In genomic region chr2:169002151-169002738, GRCh38 we compare ENCODE assay signal across 25 cellular contexts. TPM values are rescaled to one million over a fixed set of nuclear protein-coding genes. Genes with fewer than 3 reads are reported as not detected.
"Had no signal": no experiment of that assay in that cellular context is flagged by ENCODE, and none has a peak within 500 bp of the region (broad histone marks: within the 10 kb centered on the region; RNA-seq: fewer than 3 reads in every experiment).

No MANE protein-coding gene starts in this region.

- H3K4me1 ChIP-seq: ascending aorta, body of pancreas had no signal

- H3K27me3 ChIP-seq: ascending aorta, body of pancreas had no signal

- H2AFZ ChIP-seq: PC-9 had no signal

- H3K36me3 ChIP-seq: ascending aorta had no signal

- ATAC-seq: activated T-cell treated with anti-CD3 and anti-CD28 coated beads, Interleukin-2, amount 50 U/mL, for 4 hours; body of pancreas; WTC11 had no signal

- H3K27ac ChIP-seq: ascending aorta, body of pancreas, PC-9 had no signal

- DNase-seq: activated CD4-positive, alpha-beta T cell treated with anti-CD3 and anti-CD28 coated beads for 48 hours; activated CD4-positive, alpha-beta T cell treated with anti-CD3 and anti-CD28 coated beads, Interleukin-2, amount 50 U/mL, for 4 hours; activated CD4-positive, CD25-positive, alpha-beta regulatory T cell treated with anti-CD3 and anti-CD28 coated beads, Interleukin-2, amount 50 U/mL, for 72 hours; activated effector memory CD4-positive, alpha-beta T cell treated with anti-CD3 and anti-CD28 coated beads, Interleukin-2, amount 50 U/mL, for 16 hours; activated naive CD4-positive, alpha-beta T cell treated with Interleukin-2 at 50 U/mL for 16 hours; activated naive CD8-positive, alpha-beta T cell treated with anti-CD3 and anti-CD28 coated beads, Interleukin-2, amount 50 U/mL, for 24 hours; activated T-cell treated with anti-CD3 and anti-CD28 coated beads, Interleukin-2, amount 50 U/mL, for 4 hours; amniotic stem cell; body of pancreas; KG1; NCI-H1105; NCI-H1436; NCI-H1694 treated with DMSO at 0.1 percent for 48 hours; NCI-H2029 treated with DMSO at 0.1 percent for 48 hours; NCI-H345; NCI-H510A; NCI-H69; PC-9; SIG-M5; T-helper 1 cell had no signal

- H3K4me3 ChIP-seq: ascending aorta, body of pancreas, PC-9 had no signal

RNA-seq across cellular contexts. Expression of gene ABCB11, which starts 28.9 kb away (rescaled TPM):
- total RNA-seq: activated naive CD4-positive, alpha-beta T cell treated with anti-CD3 and anti-CD28 coated beads, Interleukin-2, amount 50 U/mL, for 72 hours; activated T-cell treated with anti-CD3 and anti-CD28 coated beads, Interleukin-2, amount 50 U/mL, for 4 hours; ascending aorta; LHCN-M2; PC-9; T-helper 2 cell treated with Interferon-gamma antibody and Interleukin-4, amounts not matched to agents 100 ng/mL and 5 ng/mL, for 36 hours had no signal
